ENCODE assay signal across 8 cellular contexts in genomic region chr6:53359088-53359842, GRCh38. TPM values are rescaled to one million over a fixed set of nuclear protein-coding genes. Genes with fewer than 3 reads are reported as not detected.
DNase-seq lines count a peak whose midpoint lies in the region; ATAC-seq and TF ChIP-seq lines count a peak whose summit lies in the region.

No MANE protein-coding gene starts in this region.

- peaks cover 49% of the 10 kb centered on the region for H3K4me1 ChIP-seq in Loucy (ENCODE audit: insufficient read depth, low read length, poor library complexity, severe bottlenecking)
- H3K4me1 ChIP-seq in RWPE2 (ENCODE audit: insufficient read depth, poor library complexity, severe bottlenecking), result peaks cover 14% of the 10 kb centered on the region

- H2AFZ ChIP-seq in Loucy (ENCODE audit: low read length), result no peak overlapping the region; the same call in 1 of the 2 replicates
- peak overlapping the region; percentile 80 for H2AFZ ChIP-seq in neural cell (ENCODE audit: low read depth, low read length)

- H3K4me3 ChIP-seq in Loucy (ENCODE audit: low read length, poor library complexity, severe bottlenecking), result peak overlapping the region; percentile 90
- H3K4me3 ChIP-seq in RWPE2 (ENCODE audit: severe bottlenecking), result peak overlapping the region; percentile 42
- peak overlapping the region; percentile 72 for H3K4me3 ChIP-seq in neural cell (ENCODE audit: low read length)

- peak; percentile 70 for TF ChIP-seq EP300 in neural cell (conservative IDR thresholded peaks at IDR 0.05; ENCODE audit: poor library complexity, severe bottlenecking)

- H3K9me2 ChIP-seq in Loucy (replicated peaks; ENCODE audit: low read depth, low read length) (no peaks in the 10 kb centered on the region), neural cell (ENCODE audit: insufficient read depth, low read length) (no peaks in the 10 kb centered on the region)

- H3K36me3 Mint-ChIP-seq in stimulated activated naive CD8-positive, alpha-beta T cell treated with anti-CD3 and anti-CD28 coated beads, Interleukin-15, Interleukin-2, amounts not matched to agents 100 ng/mL and 50 ng/mL, for 24 hours (ENCODE audit: low read depth), result no peaks in the 10 kb centered on the region

- peak overlapping the region; percentile 92 for H3K4me3 Mint-ChIP-seq in stimulated activated naive CD8-positive, alpha-beta T cell treated with anti-CD3 and anti-CD28 coated beads, Interleukin-15, Interleukin-2, amounts not matched to agents 100 ng/mL and 50 ng/mL, for 24 hours

- TF ChIP-seq CTCF in Loucy (conservative IDR thresholded peaks at IDR 0.05; ENCODE audit: low read length) (no peak), RWPE2 (IDR thresholded peaks at IDR 0.05; ENCODE audit: poor library complexity, severe bottlenecking) (no peak), neural cell (IDR thresholded peaks at IDR 0.05; ENCODE audit: poor library complexity, severe bottlenecking) (no peak)

- H3K4me1 Mint-ChIP-seq in stimulated activated naive CD8-positive, alpha-beta T cell treated with anti-CD3 and anti-CD28 coated beads, Interleukin-15, Interleukin-2, amounts not matched to agents 100 ng/mL and 50 ng/mL, for 24 hours (ENCODE audit: low read depth), result peaks cover 47% of the 10 kb centered on the region

- peak overlapping the region; percentile 98 for H3K27ac Mint-ChIP-seq in stimulated activated naive CD8-positive, alpha-beta T cell treated with anti-CD3 and anti-CD28 coated beads, Interleukin-15, Interleukin-2, amounts not matched to agents 100 ng/mL and 50 ng/mL, for 24 hours

- peak; percentile 96 for ATAC-seq in RWPE2 (ENCODE audit: low read depth)

- peaks cover 24% of the 10 kb centered on the region; the same call in 1 of the 2 replicates for H3K79me2 ChIP-seq in Loucy (ENCODE audit: insufficient read depth, low read length)
- H3K79me2 ChIP-seq in neural cell (replicated peaks; ENCODE audit: insufficient read depth, low read length), result no peaks in the 10 kb centered on the region

- H3K27me3 ChIP-seq in Loucy (ENCODE audit: insufficient read depth, low read length, poor library complexity, severe bottlenecking), result no peaks in the 10 kb centered on the region
- no peaks in the 10 kb centered on the region for H3K27me3 ChIP-seq in RWPE2 (ENCODE audit: insufficient read depth, poor library complexity, severe bottlenecking)
- no peaks in the 10 kb centered on the region for H3K27me3 ChIP-seq in neural cell (ENCODE audit: insufficient read depth, low read depth, low read length)

- H3K27ac ChIP-seq in RWPE2 (ENCODE audit: poor library complexity, severe bottlenecking) (peak overlapping the region; percentile 66), neural cell (ENCODE audit: low read length) (peak overlapping the region; percentile 71)

- H3K9me3 Mint-ChIP-seq in stimulated activated naive CD8-positive, alpha-beta T cell treated with anti-CD3 and anti-CD28 coated beads, Interleukin-15, Interleukin-2, amounts not matched to agents 100 ng/mL and 50 ng/mL, for 24 hours, result no peaks in the 10 kb centered on the region

- H3F3A ChIP-seq in Loucy (ENCODE audit: low read depth) (peaks cover 14% of the 10 kb centered on the region), neural cell (ENCODE audit: insufficient read depth, low read length, poor library complexity, severe bottlenecking) (no peaks in the 10 kb centered on the region)

- TF ChIP-seq RAD21 in neural cell (conservative IDR thresholded peaks at IDR 0.05), result no peak

- peak overlapping the region; percentile 88 for H3K4me2 ChIP-seq in Loucy (ENCODE audit: low read depth, low read length, poor library complexity, severe bottlenecking)
- peak overlapping the region; percentile 51 for H3K4me2 ChIP-seq in neural cell (ENCODE audit: low read length)

- no peaks in the 10 kb centered on the region for H3K9me3 ChIP-seq in Loucy (ENCODE audit: insufficient read depth, low read depth, low read length)
- H3K9me3 ChIP-seq in RWPE2 (ENCODE audit: severe bottlenecking), result no peaks in the 10 kb centered on the region
- no peaks in the 10 kb centered on the region for H3K9me3 ChIP-seq in neural cell (ENCODE audit: low read length)

- H3K27me3 Mint-ChIP-seq in stimulated activated naive CD8-positive, alpha-beta T cell treated with anti-CD3 and anti-CD28 coated beads, Interleukin-15, Interleukin-2, amounts not matched to agents 100 ng/mL and 50 ng/mL, for 24 hours, result no peaks in the 10 kb centered on the region

- H3K9ac ChIP-seq in Loucy (ENCODE audit: low read depth, low read length, poor library complexity, severe bottlenecking) (peak overlapping the region; percentile 100), neural cell (ENCODE audit: low read length) (peak overlapping the region; percentile 75)

- H3K36me3 ChIP-seq in Loucy (ENCODE audit: insufficient read depth, low read length) (no peaks in the 10 kb centered on the region), RWPE2 (ENCODE audit: low read depth) (no peaks in the 10 kb centered on the region), neural cell (ENCODE audit: insufficient read depth, low read length) (no peaks in the 10 kb centered on the region)

- DNase-seq in ELR (ENCODE audit: low read depth), result peak; percentile 96
- peak; percentile 98 for DNase-seq in H4 (ENCODE audit: low spot score)
- DNase-seq in RWPE2 (ENCODE audit: low spot score), result peak; percentile 92
- DNase-seq in activated gamma-delta T cell treated with Interleukin-2 at 50 U/mL for 16 hours, result peak; percentile 85
- DNase-seq in fibroblast of the conjunctiva (ENCODE audit: low read depth), result peak; percentile 93

- no peaks in the 10 kb centered on the region for H4K20me1 ChIP-seq in Loucy (ENCODE audit: insufficient read depth, low read length, poor library complexity, severe bottlenecking)
- no peaks in the 10 kb centered on the region for H4K20me1 ChIP-seq in neural cell (ENCODE audit: insufficient read depth)

TF ChIP-seq in neural cell, 6 proteins besides CTCF, POLR2A, EP300 and RAD21:
- TF ChIP-seq SMC3 (conservative IDR thresholded peaks at IDR 0.05; ENCODE audit: poor library complexity) (no peak), POLR2AphosphoS5 (IDR thresholded peaks at IDR 0.05) (peak; percentile 72), REST (IDR thresholded peaks at IDR 0.05; ENCODE audit: borderline replicate concordance) (peak; percentile 15)

RNA-seq across cellular contexts. Expression of gene ELOVL5, which starts 10.5 kb away (rescaled TPM):
- 102 and 131 TPM in 2 replicates for total RNA-seq in H4 (2014; rRNA removed; shearing (Covaris generic))
- 30.2 and 31.2 TPM in 2 replicates for polyA plus RNA-seq in neural cell
- 72.8 and 74.4 TPM in 2 replicates for polyA minus RNA-seq in neural cell

Comparison
In these comparisons a context has a peak if more than half of its experiments do, and no peak if none do; other contexts are left out.
1. Peak in every context shown above with its lines: DNase-seq, ATAC-seq, H3K4me3 ChIP-seq and H3K27ac ChIP-seq.